Comparison of ENCODE assay signal across 9 cellular contexts in the genomic region with DNA sequence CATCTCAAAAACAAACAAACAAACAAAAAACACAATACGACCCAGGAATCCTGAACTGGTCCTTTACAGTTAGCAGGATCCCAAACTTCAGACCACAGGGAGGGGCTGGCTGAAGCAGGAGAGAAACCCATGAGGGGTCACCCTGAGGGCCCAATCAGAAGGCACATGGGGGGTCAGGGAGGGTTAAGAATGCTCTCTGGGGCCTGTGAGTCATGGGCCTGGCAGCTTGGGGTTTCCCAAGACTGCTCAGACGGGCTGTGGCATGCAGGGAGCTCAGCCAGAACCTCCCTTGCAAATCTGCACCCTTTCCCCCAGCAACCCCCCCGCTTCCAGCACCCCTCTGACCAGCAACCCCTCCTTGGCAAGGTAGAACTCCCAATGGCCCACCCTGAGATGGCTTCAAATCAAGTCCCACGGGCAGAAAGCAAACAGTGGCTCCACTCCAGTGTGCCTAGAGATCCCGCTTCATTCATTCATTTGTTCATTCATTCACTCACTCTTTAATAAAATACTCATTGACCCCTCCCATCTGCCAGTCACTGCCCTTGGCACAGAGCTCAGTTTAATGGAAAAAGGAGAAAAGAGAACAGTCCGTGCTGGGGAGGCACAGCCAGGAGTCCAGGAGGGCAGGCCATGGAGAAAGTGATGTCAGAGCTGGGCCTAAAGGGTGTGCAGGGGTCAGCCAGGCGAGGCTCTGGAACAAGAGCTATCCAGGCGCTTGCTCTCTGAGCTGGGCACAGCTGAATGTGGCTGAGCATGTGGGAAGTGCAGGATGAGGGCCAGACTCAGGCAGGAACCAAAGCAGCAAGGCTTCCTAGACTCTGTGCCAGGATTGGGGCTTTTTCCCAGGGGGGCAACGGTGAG. TPM values are rescaled to one million over a fixed set of nuclear protein-coding genes. Genes with fewer than 3 reads are reported as not detected.
DNase-seq lines count a peak whose midpoint lies in the region; ATAC-seq and TF ChIP-seq lines count a peak whose summit lies in the region.
"Had no signal": no experiment of that assay in that cellular context is flagged by ENCODE, and none has a peak within 500 bp of the region (broad histone marks: within the 10 kb centered on the region; RNA-seq: fewer than 3 reads in every experiment).

No MANE protein-coding gene starts in this region.

- ATAC-seq in HG02610 (IDR thresholded peaks at IDR 0.05; ENCODE audit: unreplicated experiment), result peak; percentile 41
- peak; percentile 75 to 87 (median 86) for ATAC-seq in right lobe of liver
- no peak for ATAC-seq in GM18858 (IDR thresholded peaks at IDR 0.05; ENCODE audit: unreplicated experiment)
- ATAC-seq in HG03439 (IDR thresholded peaks at IDR 0.05; ENCODE audit: unreplicated experiment), result no peak

- TF ChIP-seq CTCF in 22Rv1 (IDR thresholded peaks at IDR 0.05), result no peak
- no peak for TF ChIP-seq CTCF in brain microvascular endothelial cell (IDR thresholded peaks at IDR 0.05; ENCODE audit: low read depth, low read length, missing control alignments)
- no peak for TF ChIP-seq CTCF in right lobe of liver (IDR thresholded peaks at IDR 0.05)
- no peak for TF ChIP-seq CTCF in transverse colon (IDR thresholded peaks at IDR 0.05)

- DNase-seq in brain microvascular endothelial cell, result peak; percentile 97
- peak; percentile 70 to 94 (median 92) for DNase-seq in right lobe of liver
- peak; percentile 59 for DNase-seq in transverse colon
- no peak for DNase-seq in HuH-7.5 (ENCODE audit: low spot score)

- H3K27me3 ChIP-seq in brain microvascular endothelial cell (replicated peaks) (no peaks in the 10 kb centered on the region), right lobe of liver (no peaks in the 10 kb centered on the region), transverse colon (no peaks in the 10 kb centered on the region)
- H3K27me3 ChIP-seq: cardiac muscle cell had no signal

- peak; percentile 58 for TF ChIP-seq POLR2A in right lobe of liver (IDR thresholded peaks at IDR 0.05)
- peak; percentile 59 for TF ChIP-seq POLR2A in transverse colon (IDR thresholded peaks at IDR 0.05)

- intact Hi-C loops in right lobe of liver (cut with DNase I), result no loop called here
- intact Hi-C loops in transverse colon (cut with DNase I; ENCODE audit: low total_unique reads), result loop anchor here (10.0 kb wide), 1 partner anchor 256 kb away; no protein-coding TSS in a partner anchor

- in situ Hi-C loops in brain microvascular endothelial cell (cut with HindIII; ENCODE audit: low pct_ligation_motif_present, low sequenced_read_pairs), result no loop called here
- in situ Hi-C loops in transverse colon (cut with MboI; ENCODE audit: low pct_ligation_motif_present in 1 of 4, low pct_unique_long_range_greater_than_20kb in 1 of 4, low sequenced_read_pairs in 3 of 4), result no loop called here

- H3K36me3 ChIP-seq in brain microvascular endothelial cell (replicated peaks), result no peaks in the 10 kb centered on the region
- no peaks in the 10 kb centered on the region for H3K36me3 ChIP-seq in right lobe of liver
- H3K36me3 ChIP-seq in transverse colon, result no peaks in the 10 kb centered on the region
- H3K36me3 ChIP-seq: cardiac muscle cell had no signal

- peaks cover 0 to 39% (median 5%) of the 10 kb centered on the region in 4 donors for H3K4me1 ChIP-seq in right lobe of liver
- peaks cover 14 to 63% (median 54%) of the 10 kb centered on the region in 4 donors for H3K4me1 ChIP-seq in transverse colon

- H3K4me3 ChIP-seq in brain microvascular endothelial cell (ENCODE audit: low read depth, low read length) (no peak overlapping the region), right lobe of liver (peak overlapping the region in 1 of 3 donors; percentile 37), transverse colon (peak overlapping the region in 1 of 4 donors; percentile 24)
- H3K4me3 ChIP-seq: cardiac muscle cell had no signal

- TF ChIP-seq EP300 in transverse colon (IDR thresholded peaks at IDR 0.05; ENCODE audit: low read depth), result peak; percentile 68

- H3K9me3 ChIP-seq in right lobe of liver (no peaks in the 10 kb centered on the region), transverse colon (no peaks in the 10 kb centered on the region)

- H3K27ac ChIP-seq in 22Rv1, result peak overlapping the region; percentile 90
- H3K27ac ChIP-seq in brain microvascular endothelial cell, result peak overlapping the region; percentile 86
- H3K27ac ChIP-seq in right lobe of liver, result peak overlapping the region; percentile 59 to 88 (median 62)
- H3K27ac ChIP-seq in transverse colon, result peak overlapping the region; percentile 75 to 82 (median 76)
- H3K27ac ChIP-seq: cardiac muscle cell had no signal

- 23% methylated on average over 7 of the region's 9 CpGs for WGBS in right lobe of liver (ENCODE audit: insufficient coverage, low coverage, low lambda C conversion rate, missing lambda C conversion rate)
- WGBS in transverse colon (ENCODE audit: low coverage in 1 of 2), 2 donors, result 31 to 43% methylated on average over 2 to 9 of the region's 9 CpGs

RNA-seq across cellular contexts. Expression of a gene that starts 8.2 kb away (rescaled TPM):
- 1 to 10 TPM in 2 of 6 experiments, under 1 TPM in 4; 0.42 to 1.1 (median 0.51) TPM for total RNA-seq in right lobe of liver
- total RNA-seq in transverse colon, result 1 to 10 TPM in 3 of 4 donors, under 1 TPM in 1; 0.75 to 3.0 (median 1.7) TPM

RNA-seq across cellular contexts. Expression of a gene that starts 40.6 kb away (rescaled TPM):
- total RNA-seq in right lobe of liver, result 10 to 100 TPM in 1 of 6 experiments, 1 to 10 TPM in 5; 4.0 to 13.1 (median 6.0) TPM
- total RNA-seq in transverse colon, result 100 to 1,000 TPM; 140 to 411 (median 311) TPM

RNA-seq across cellular contexts. Expression of a gene that starts 48.3 kb away (rescaled TPM):
- total RNA-seq in right lobe of liver, result 10 to 100 TPM; 13.5 to 33.7 (median 23.2) TPM
- total RNA-seq in transverse colon, result 10 to 100 TPM; 28.4 to 81.9 (median 42.6) TPM

RNA-seq across cellular contexts. Expression of a gene that starts 56.9 kb away (rescaled TPM):
- total RNA-seq in right lobe of liver (10 to 100 TPM; 15.8 to 33.5 (median 19.1) TPM), transverse colon (10 to 100 TPM in 3 of 4 donors, 1 to 10 TPM in 1; 1.8 to 30.3 (median 19.2) TPM)

Comparison
In these comparisons a context has a peak if more than half of its experiments do, and no peak if none do; other contexts are left out.
1. ATAC-seq: peak in HG02610 (single experiment) and right lobe of liver (4 of 4); none in GM18858 (single experiment) and HG03439 (single experiment).
2. RNA of a gene that starts 40.6 kb away (total RNA-seq): 140 to 411 TPM in transverse colon; 4.0 to 13.1 TPM in right lobe of liver; every median in the first group is over 10 times any median in the second.
3. Peak in every context shown above with its lines, with median percentiles within 50 percentile points of each other: H3K27ac ChIP-seq.